ENCODE assay signal across 22 cellular contexts in the genomic region with DNA sequence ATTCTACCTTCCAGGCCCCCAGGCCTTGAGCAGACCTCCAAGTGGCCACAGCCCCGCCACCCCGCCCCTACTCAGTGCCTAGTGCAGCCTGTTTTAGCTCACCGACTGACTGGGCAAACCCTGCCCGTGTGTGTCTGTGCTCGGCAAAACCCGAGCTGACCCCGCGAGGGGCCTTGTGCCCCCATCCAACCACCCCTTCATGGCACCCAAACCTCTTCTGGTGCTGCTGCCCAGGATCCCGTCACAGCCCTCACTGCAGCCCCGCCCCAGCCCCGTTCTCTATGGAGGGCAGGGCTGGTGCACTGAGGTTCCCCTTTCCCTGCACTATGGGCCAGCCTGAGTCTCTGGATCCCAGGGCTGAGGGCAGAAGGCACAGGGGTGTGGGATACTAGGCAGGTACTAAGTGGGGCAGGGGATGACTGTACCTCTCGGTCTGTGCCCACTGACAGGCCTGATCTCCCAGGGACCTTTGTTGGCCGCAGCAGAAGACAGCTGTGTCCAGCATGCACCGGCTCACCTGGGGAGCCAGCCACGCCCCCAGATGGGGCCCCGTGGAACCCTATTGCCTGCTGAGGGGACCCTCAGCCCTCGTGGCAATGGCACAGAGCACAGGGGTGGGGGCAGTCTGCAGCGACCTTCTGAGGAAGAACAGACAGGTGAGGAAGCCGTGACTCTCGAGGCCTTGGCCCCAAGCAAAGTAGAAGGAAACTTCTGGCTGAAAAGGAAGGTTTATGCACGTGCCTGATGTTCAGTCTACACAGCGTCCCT.
DNase-seq lines count a peak whose midpoint lies in the region; ATAC-seq and TF ChIP-seq lines count a peak whose summit lies in the region.
"Had no signal": no experiment of that assay in that cellular context is flagged by ENCODE, and none has a peak within 500 bp of the region (broad histone marks: within the 10 kb centered on the region; RNA-seq: fewer than 3 reads in every experiment).

No MANE protein-coding gene starts in this region.

- TF ChIP-seq POLR2A in sigmoid colon (IDR thresholded peaks at IDR 0.05): no peak

- no peaks in the 10 kb centered on the region for H3K27me3 ChIP-seq in H7 (ENCODE audit: control insufficient read depth, insufficient read depth, low read length)
- no peaks in the 10 kb centered on the region for H3K27me3 ChIP-seq in sigmoid colon
- H3K27me3 ChIP-seq: BLaER1, SJCRH30 had no signal

- H3K27me3 Mint-ChIP-seq in activated naive CD4-positive, alpha-beta T cell treated with anti-CD3 and anti-CD28 coated beads, Interleukin-2, amount 10 ng/mL, durations not matched to agents 7 days and 5 days: peaks cover under 1% of the 10 kb centered on the region
- H3K27me3 Mint-ChIP-seq in activated naive CD4-positive, alpha-beta T cell treated with anti-CD3 and anti-CD28 coated beads for 36 hours (ENCODE audit: low read depth): peaks cover 6% of the 10 kb centered on the region
- peaks cover 7% of the 10 kb centered on the region for H3K27me3 Mint-ChIP-seq in activated naive CD8-positive, alpha-beta T cell treated with anti-CD3 and anti-CD28 coated beads for 36 hours

- no peak overlapping the region for H3K27ac Mint-ChIP-seq in activated naive CD4-positive, alpha-beta T cell treated with anti-CD3 and anti-CD28 coated beads, Interleukin-2, amount 10 ng/mL, durations not matched to agents 7 days and 5 days
- H3K27ac Mint-ChIP-seq in activated naive CD4-positive, alpha-beta T cell treated with anti-CD3 and anti-CD28 coated beads for 36 hours: no peak overlapping the region
- H3K27ac Mint-ChIP-seq in activated naive CD8-positive, alpha-beta T cell treated with anti-CD3 and anti-CD28 coated beads for 36 hours: no peak overlapping the region
- no peak overlapping the region for H3K27ac Mint-ChIP-seq in stimulated activated effector memory CD8-positive, alpha-beta T cell treated with anti-CD3 and anti-CD28 coated beads, Interleukin-12 subunit alpha, Interleukin-12 subunit beta, amount 100 ng/mL, for 72 hours
- H3K27ac Mint-ChIP-seq: CD4-positive, CD25-positive, alpha-beta regulatory T cell had no signal

- intact Hi-C loops in activated naive CD4-positive, alpha-beta T cell treated with anti-CD3 and anti-CD28 coated beads for 36 hours (cut with micrococcal nuclease): no loop called here
- intact Hi-C loops in sigmoid colon (cut with DNase I): no loop called here

- H3K4me3 ChIP-seq in H7 (ENCODE audit: insufficient read depth, low read depth, low read length) (no peak overlapping the region), sigmoid colon (no peak overlapping the region)
- H3K4me3 ChIP-seq: BLaER1, SJCRH30 had no signal

- no peak for ATAC-seq in stimulated activated effector memory CD8-positive, alpha-beta T cell treated with anti-CD3 and anti-CD28 coated beads, Interleukin-12 subunit alpha, Interleukin-12 subunit beta, amount 100 ng/mL, for 72 hours
- ATAC-seq: HCT116, PC-3 had no signal

- no peaks in the 10 kb centered on the region for H3K9me3 ChIP-seq in sigmoid colon

- CTCF ChIA-PET in activated naive CD4-positive, alpha-beta T cell treated with anti-CD3 and anti-CD28 coated beads, Interleukin-2, amount 10 ng/mL, durations not matched to agents 7 days and 5 days (lab: Charles Lee): no interaction called here
- CTCF ChIA-PET in activated naive CD4-positive, alpha-beta T cell treated with anti-CD3 and anti-CD28 coated beads for 36 hours (lab: Charles Lee): no interaction called here

- TF ChIP-seq EP300 in sigmoid colon (IDR thresholded peaks at IDR 0.05): no peak

- no peaks in the 10 kb centered on the region for H3K36me3 ChIP-seq in H7 (replicated peaks; ENCODE audit: control insufficient read depth, insufficient read depth, low read length)
- no peaks in the 10 kb centered on the region for H3K36me3 ChIP-seq in sigmoid colon
- H3K36me3 ChIP-seq: BLaER1, SJCRH30 had no signal

- H3K4me1 ChIP-seq in sigmoid colon: no peaks in the 10 kb centered on the region

- H3K27ac ChIP-seq in sigmoid colon: no peak overlapping the region
- H3K27ac ChIP-seq: SJCRH30 had no signal

- H3K36me3 Mint-ChIP-seq in activated naive CD4-positive, alpha-beta T cell treated with anti-CD3 and anti-CD28 coated beads, Interleukin-2, amount 10 ng/mL, durations not matched to agents 7 days and 5 days: no peaks in the 10 kb centered on the region
- no peaks in the 10 kb centered on the region for H3K36me3 Mint-ChIP-seq in activated naive CD4-positive, alpha-beta T cell treated with anti-CD3 and anti-CD28 coated beads for 36 hours (ENCODE audit: low read depth)
- H3K36me3 Mint-ChIP-seq in activated naive CD8-positive, alpha-beta T cell treated with anti-CD3 and anti-CD28 coated beads for 36 hours: peaks cover 3% of the 10 kb centered on the region
- H3K36me3 Mint-ChIP-seq in stimulated activated effector memory CD8-positive, alpha-beta T cell treated with anti-CD3 and anti-CD28 coated beads, Interleukin-12 subunit alpha, Interleukin-12 subunit beta, amount 100 ng/mL, for 72 hours: no peaks in the 10 kb centered on the region
- H3K36me3 Mint-ChIP-seq: CD4-positive, CD25-positive, alpha-beta regulatory T cell had no signal

- TF ChIP-seq CTCF in sigmoid colon (IDR thresholded peaks at IDR 0.05): no peak

- no peak overlapping the region for H3K4me3 Mint-ChIP-seq in activated naive CD4-positive, alpha-beta T cell treated with anti-CD3 and anti-CD28 coated beads, Interleukin-2, amount 10 ng/mL, durations not matched to agents 7 days and 5 days
- H3K4me3 Mint-ChIP-seq in activated naive CD4-positive, alpha-beta T cell treated with anti-CD3 and anti-CD28 coated beads for 36 hours: no peak overlapping the region
- no peak overlapping the region for H3K4me3 Mint-ChIP-seq in activated naive CD8-positive, alpha-beta T cell treated with anti-CD3 and anti-CD28 coated beads for 36 hours
- H3K4me3 Mint-ChIP-seq in stimulated activated effector memory CD8-positive, alpha-beta T cell treated with anti-CD3 and anti-CD28 coated beads, Interleukin-12 subunit alpha, Interleukin-12 subunit beta, amount 100 ng/mL, for 72 hours: no peak overlapping the region
- H3K4me3 Mint-ChIP-seq: CD4-positive, CD25-positive, alpha-beta regulatory T cell had no signal

- WGBS in sigmoid colon, 2 donors: 63 to 80% methylated on average over 22 of the region's 22 CpGs

- no peaks in the 10 kb centered on the region for H3K4me1 Mint-ChIP-seq in activated naive CD4-positive, alpha-beta T cell treated with anti-CD3 and anti-CD28 coated beads, Interleukin-2, amount 10 ng/mL, durations not matched to agents 7 days and 5 days
- H3K4me1 Mint-ChIP-seq in activated naive CD4-positive, alpha-beta T cell treated with anti-CD3 and anti-CD28 coated beads for 36 hours (ENCODE audit: low read depth): peaks cover 6% of the 10 kb centered on the region
- peaks cover 2% of the 10 kb centered on the region for H3K4me1 Mint-ChIP-seq in activated naive CD8-positive, alpha-beta T cell treated with anti-CD3 and anti-CD28 coated beads for 36 hours
- peaks cover 2% of the 10 kb centered on the region for H3K4me1 Mint-ChIP-seq in stimulated activated effector memory CD8-positive, alpha-beta T cell treated with anti-CD3 and anti-CD28 coated beads, Interleukin-12 subunit alpha, Interleukin-12 subunit beta, amount 100 ng/mL, for 72 hours
- H3K4me1 Mint-ChIP-seq: CD4-positive, CD25-positive, alpha-beta regulatory T cell had no signal

- DNase-seq in activated naive CD4-positive, alpha-beta T cell treated with anti-CD3 and anti-CD28 coated beads, Interleukin-2, amount 10 ng/mL, durations not matched to agents 7 days and 5 days: peak; percentile 17
- no peak for DNase-seq in activated naive CD4-positive, alpha-beta T cell treated with anti-CD3 and anti-CD28 coated beads for 36 hours
- DNase-seq in H7 (peak; percentile 51), islet precursor cell (peak; percentile 40), sigmoid colon (peak; percentile 57), NCI-H1436 treated with DMSO at 0.1 percent for 48 hours (lab: John Stamatoyannopoulos, UW) (no peak)
- DNase-seq in activated naive CD8-positive, alpha-beta T cell treated with anti-CD3 and anti-CD28 coated beads for 36 hours: no peak
- no peak for DNase-seq in stimulated activated effector memory CD8-positive, alpha-beta T cell treated with anti-CD3 and anti-CD28 coated beads, Interleukin-12 subunit alpha, Interleukin-12 subunit beta, amount 100 ng/mL, for 72 hours (ENCODE audit: low spot score in 2 of 2)
- DNase-seq: CD4-positive, CD25-positive, alpha-beta regulatory T cell; GOT3; KBM-7; MV-4-11; NCI-H1105 treated with DMSO at 0.1 percent for 48 hours; NCI-H2029 treated with DMSO at 0.1 percent for 48 hours; NCI-H446 treated with DMSO at 0.1 percent for 48 hours; NCI-H526; NCI-H82; NK-92 treated with Interleukin-12 subunit alpha and Interleukin-12 subunit beta, amount 100 ng/mL, for 24 hours; PC-3; SJCRH30 had no signal

- H3K9me3 Mint-ChIP-seq in activated naive CD4-positive, alpha-beta T cell treated with anti-CD3 and anti-CD28 coated beads, Interleukin-2, amount 10 ng/mL, durations not matched to agents 7 days and 5 days: no peaks in the 10 kb centered on the region
- peaks cover 1% of the 10 kb centered on the region for H3K9me3 Mint-ChIP-seq in activated naive CD4-positive, alpha-beta T cell treated with anti-CD3 and anti-CD28 coated beads for 36 hours
- H3K9me3 Mint-ChIP-seq in activated naive CD8-positive, alpha-beta T cell treated with anti-CD3 and anti-CD28 coated beads for 36 hours: peaks cover 1% of the 10 kb centered on the region
- H3K9me3 Mint-ChIP-seq in stimulated activated effector memory CD8-positive, alpha-beta T cell treated with anti-CD3 and anti-CD28 coated beads, Interleukin-12 subunit alpha, Interleukin-12 subunit beta, amount 100 ng/mL, for 72 hours: peaks cover 2% of the 10 kb centered on the region

Comparison
In these comparisons a context has a peak if more than half of its experiments do, and no peak if none do; other contexts are left out.
1. DNase-seq: peak in activated naive CD4-positive, alpha-beta T cell treated with anti-CD3 and anti-CD28 coated beads, Interleukin-2, amount 10 ng/mL, durations not matched to agents 7 days and 5 days (single experiment), H7 (single experiment), islet precursor cell (single experiment) and sigmoid colon (single experiment); none in activated naive CD4-positive, alpha-beta T cell treated with anti-CD3 and anti-CD28 coated beads for 36 hours (single experiment), activated naive CD8-positive, alpha-beta T cell treated with anti-CD3 and anti-CD28 coated beads for 36 hours (single experiment), stimulated activated effector memory CD8-positive, alpha-beta T cell treated with anti-CD3 and anti-CD28 coated beads, Interleukin-12 subunit alpha, Interleukin-12 subunit beta, amount 100 ng/mL, for 72 hours (0 of 2) and NCI-H1436 treated with DMSO at 0.1 percent for 48 hours (single experiment).